ENCODE assay signal across 27 cellular contexts in the genomic region with DNA sequence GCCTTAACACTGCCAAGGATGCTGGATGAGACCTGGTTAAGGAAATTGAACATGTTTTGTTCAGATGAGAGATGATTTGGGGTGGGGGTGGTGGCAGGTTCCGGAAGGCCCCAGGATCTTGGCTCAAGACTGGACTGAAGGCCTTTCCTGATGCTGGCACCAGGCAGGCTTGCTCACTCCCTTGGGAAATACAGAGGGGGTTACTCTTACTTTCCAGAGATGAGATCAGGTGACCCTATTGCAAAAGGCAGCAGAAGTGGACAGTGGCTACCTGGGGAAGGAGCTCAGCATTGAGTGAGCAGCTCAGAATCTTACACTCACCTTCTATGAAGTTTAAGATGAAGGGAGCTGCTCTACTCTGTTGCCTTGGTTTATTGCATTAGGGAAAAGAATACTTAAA. TPM values are rescaled to one million over a fixed set of nuclear protein-coding genes. Genes with fewer than 3 reads are reported as not detected.
DNase-seq lines count a peak whose midpoint lies in the region; ATAC-seq, FAIRE-seq and TF ChIP-seq lines count a peak whose summit lies in the region.
"Had no signal": no experiment of that assay in that cellular context is flagged by ENCODE, and none has a peak within 500 bp of the region (broad histone marks: within the 10 kb centered on the region; RNA-seq: fewer than 3 reads in every experiment).

No MANE protein-coding gene starts in this region.

- H3K27me3 Mint-ChIP-seq in MCF 10A (ENCODE audit: insufficient read depth, unreplicated experiment): no peaks in the 10 kb centered on the region
- no peaks in the 10 kb centered on the region for H3K27me3 Mint-ChIP-seq in activated CD4-positive, alpha-beta T cell treated with anti-CD3 and anti-CD28 coated beads, Interleukin-2, amount 10 ng/mL, durations not matched to agents 24 days and 14 days
- H3K27me3 Mint-ChIP-seq: dendritic cell treated with granulocyte-macrophage colony-stimulating factor and Interleukin-4, amounts not matched to agents 40 ng/mL and 50 ng/mL, for 4 days had no signal

- BruUV-seq in MCF 10A (replicated peaks; lab: Mats Ljungman, UMichigan): no TSS peak
- BruUV-seq in mammary epithelial cell (replicated peaks; lab: Mats Ljungman, UMichigan): no TSS peak

- H3K4me3 ChIP-seq in mammary epithelial cell (replicated peaks in 1 of 3; ENCODE audit: insufficient read depth in 1 of 3, low read depth in 2 of 3, low read length in 3 of 3) (no peak overlapping the region), kidney (ENCODE audit: low read length in 2 of 2) (no peak overlapping the region), upper lobe of right lung (no peak overlapping the region)
- H3K4me3 ChIP-seq: cardiac muscle cell, lung, MG63, uterus had no signal

- in situ Hi-C loops in mammary epithelial cell (cut with MboI; ENCODE audit: low sequenced_read_pairs in 2 of 2): no loop called here

- FAIRE-seq in kidney (lab: Jason Lieb, UNC): no peak
- FAIRE-seq: endometrium, small intestine had no signal

- H3K27me3 ChIP-seq in mammary epithelial cell (ENCODE audit: insufficient read depth, low read length) (no peaks in the 10 kb centered on the region), upper lobe of right lung (no peaks in the 10 kb centered on the region)
- H3K27me3 ChIP-seq: BE2C, cardiac muscle cell, MG63, uterus had no signal

- H3K9ac ChIP-seq in mammary epithelial cell (ENCODE audit: insufficient read depth, low read length) (no peak overlapping the region), kidney (ENCODE audit: low read length in 2 of 2) (no peak overlapping the region)

- DNase-seq in MCF 10A (ENCODE audit: unreplicated experiment): peak; percentile 20
- no peak for DNase-seq in mammary epithelial cell
- peak; percentile 49 for DNase-seq in amniotic epithelial cell (ENCODE audit: low read depth)
- DNase-seq in kidney: peak; percentile 10
- no peak for DNase-seq in upper lobe of right lung
- DNase-seq in NCI-H510A (lab: John Stamatoyannopoulos, UW): no peak
- no peak for DNase-seq in activated CD4-positive, alpha-beta T cell treated with anti-CD3 and anti-CD28 coated beads, Interleukin-2, amount 10 ng/mL, durations not matched to agents 24 days and 14 days
- DNase-seq: activated CD4-positive, alpha-beta T cell treated with anti-CD3 and anti-CD28 coated beads, Interleukin-2, amount 50 U/mL, for 4 hours; activated gamma-delta T cell treated with Interleukin-2 at 50 U/mL for 16 hours; BE2C; HCEC 1CT; MG63; NCI-H1417; NCI-H2107; NCI-H446; occipital lobe; small intestine; stimulated activated CD4-positive, alpha-beta T cell treated with anti-CD3 and anti-CD28 coated beads, Interleukin-1b, Interleukin-23, amount 100 ng/mL, for 48 hours; substantia nigra; T1000; uterus had no signal

- POLR2A ChIA-PET in MCF 10A (lab: Yijun Ruan, JAX): interaction anchor here (0.6 kb wide), 1 partner anchor 43 kb away, joined by 3 read pairs; no protein-coding TSS in a partner anchor

- H3K36me3 ChIP-seq in mammary epithelial cell (ENCODE audit: insufficient read depth, low read length): no peaks in the 10 kb centered on the region
- H3K36me3 ChIP-seq in kidney (ENCODE audit: control insufficient read depth in 1 of 2, insufficient read depth in 2 of 2, low read length in 2 of 2): no peaks in the 10 kb centered on the region
- H3K36me3 ChIP-seq in upper lobe of right lung: no peaks in the 10 kb centered on the region
- H3K36me3 ChIP-seq: cardiac muscle cell, uterus had no signal

- WGBS in mammary epithelial cell (ENCODE audit: low coverage, missing lambda C conversion rate): 33% methylated on average over 1 of the region's 1 CpG

- H3K4me3 Mint-ChIP-seq in MCF 10A (ENCODE audit: unreplicated experiment): no peak overlapping the region
- H3K4me3 Mint-ChIP-seq in activated CD4-positive, alpha-beta T cell treated with anti-CD3 and anti-CD28 coated beads, Interleukin-2, amount 10 ng/mL, durations not matched to agents 24 days and 14 days: no peak overlapping the region
- H3K4me3 Mint-ChIP-seq: dendritic cell treated with granulocyte-macrophage colony-stimulating factor and Interleukin-4, amounts not matched to agents 40 ng/mL and 50 ng/mL, for 4 days had no signal

- peaks cover 13% of the 10 kb centered on the region for H3K4me1 Mint-ChIP-seq in MCF 10A (ENCODE audit: insufficient read depth, unreplicated experiment)
- peaks cover 50% of the 10 kb centered on the region for H3K4me1 Mint-ChIP-seq in activated CD4-positive, alpha-beta T cell treated with anti-CD3 and anti-CD28 coated beads, Interleukin-2, amount 10 ng/mL, durations not matched to agents 24 days and 14 days

- no peaks in the 10 kb centered on the region for H3K9me3 Mint-ChIP-seq in MCF 10A (ENCODE audit: unreplicated experiment)
- H3K9me3 Mint-ChIP-seq in activated CD4-positive, alpha-beta T cell treated with anti-CD3 and anti-CD28 coated beads, Interleukin-2, amount 10 ng/mL, durations not matched to agents 24 days and 14 days: no peaks in the 10 kb centered on the region
- H3K9me3 Mint-ChIP-seq: dendritic cell treated with granulocyte-macrophage colony-stimulating factor and Interleukin-4, amounts not matched to agents 40 ng/mL and 50 ng/mL, for 4 days had no signal

- dilution Hi-C loops in mammary epithelial cell (cut with HindIII; ENCODE audit: low sequenced_read_pairs): no loop called here

- CTCF ChIA-PET in MCF 10A (lab: Yijun Ruan, JAX): interaction anchor here (0.6 to 2.9 kb wide), 4 partner anchors 9 to 71 kb away, joined by 3 to 14 read pairs (median 5); no protein-coding TSS in a partner anchor
- CTCF ChIA-PET in mammary epithelial cell (lab: Charles Lee; ENCODE audit: low non-redundant PET): no interaction called here

- intact Hi-C loops in MCF 10A (cut with micrococcal nuclease): no loop called here
- intact Hi-C loops in mammary epithelial cell (cut with micrococcal nuclease): no loop called here
- intact Hi-C loops in kidney (cut with DNase I): no loop called here
- intact Hi-C loops in upper lobe of right lung (cut with DNase I): no loop called here
- intact Hi-C loops in activated CD4-positive, alpha-beta T cell treated with anti-CD3 and anti-CD28 coated beads, Interleukin-2, amount 10 ng/mL, durations not matched to agents 24 days and 14 days (cut with micrococcal nuclease): no loop called here

- no peak overlapping the region for H2AFZ ChIP-seq in mammary epithelial cell (ENCODE audit: low read depth, low read length)

- H3K27ac ChIP-seq in mammary epithelial cell (ENCODE audit: insufficient read depth, low read depth, low read length) (no peak overlapping the region), kidney (ENCODE audit: low read depth in 2 of 2, low read length in 2 of 2) (no peak overlapping the region), upper lobe of right lung (no peak overlapping the region)
- H3K27ac ChIP-seq: cardiac muscle cell, uterus had no signal

- H3K27ac Mint-ChIP-seq in MCF 10A (ENCODE audit: low read depth, unreplicated experiment): peak overlapping the region; percentile 31
- H3K27ac Mint-ChIP-seq in activated CD4-positive, alpha-beta T cell treated with anti-CD3 and anti-CD28 coated beads, Interleukin-2, amount 10 ng/mL, durations not matched to agents 24 days and 14 days: no peak overlapping the region
- H3K27ac Mint-ChIP-seq: dendritic cell treated with granulocyte-macrophage colony-stimulating factor and Interleukin-4, amounts not matched to agents 40 ng/mL and 50 ng/mL, for 4 days had no signal

- H3K9me3 ChIP-seq in mammary epithelial cell (replicated peaks; ENCODE audit: insufficient read depth, low read length) (no peaks in the 10 kb centered on the region), kidney (ENCODE audit: control insufficient read depth in 1 of 2, low read length in 2 of 2) (no peaks in the 10 kb centered on the region), upper lobe of right lung (no peaks in the 10 kb centered on the region)
- H3K9me3 ChIP-seq: BE2C, MG63, uterus had no signal

- H3K79me2 ChIP-seq in mammary epithelial cell (ENCODE audit: insufficient read depth, low read length): peaks cover 96% of the 10 kb centered on the region

- TF ChIP-seq CTCF in MCF 10A (IDR thresholded peaks at IDR 0.05; ENCODE audit: unreplicated experiment): no peak
- no peak for TF ChIP-seq CTCF in mammary epithelial cell (conservative IDR thresholded peaks at IDR 0.05 in 1 of 2, IDR thresholded peaks at IDR 0.05 in 1 of 2; ENCODE audit: extremely low read depth in 1 of 2, insufficient read depth in 1 of 2, low read depth in 1 of 2, low read length in 2 of 2)
- TF ChIP-seq CTCF in kidney (IDR thresholded peaks at IDR 0.05; ENCODE audit: borderline replicate concordance, extremely low read depth, insufficient read depth): no peak
- TF ChIP-seq CTCF in upper lobe of right lung (IDR thresholded peaks at IDR 0.05): no peak

- peaks cover 10% of the 10 kb centered on the region for H3K36me3 Mint-ChIP-seq in MCF 10A (ENCODE audit: insufficient read depth, unreplicated experiment)
- H3K36me3 Mint-ChIP-seq in activated CD4-positive, alpha-beta T cell treated with anti-CD3 and anti-CD28 coated beads, Interleukin-2, amount 10 ng/mL, durations not matched to agents 24 days and 14 days (ENCODE audit: low read depth): peaks cover 25% of the 10 kb centered on the region

- peaks cover 7% of the 10 kb centered on the region for H4K20me1 ChIP-seq in mammary epithelial cell (ENCODE audit: insufficient read depth, low read length)

- peak; percentile 6 for ATAC-seq in upper lobe of right lung
- ATAC-seq in HG02973 (IDR thresholded peaks at IDR 0.05; ENCODE audit: unreplicated experiment): no peak
- ATAC-seq: SK-N-SH treated with all-trans-retinoic acid at 6 μM for 48 hours had no signal

- H3K4me2 ChIP-seq in mammary epithelial cell (ENCODE audit: insufficient read depth, low read depth, low read length): no peak overlapping the region

- H3K4me1 ChIP-seq in mammary epithelial cell (ENCODE audit: insufficient read depth, low read length) (no peaks in the 10 kb centered on the region), kidney (ENCODE audit: control insufficient read depth in 1 of 2, insufficient read depth in 1 of 2, low read depth in 1 of 2, low read length in 2 of 2) (peaks cover 6 to 25% of the 10 kb centered on the region in 2 donors), upper lobe of right lung (peaks cover 26% of the 10 kb centered on the region)
- H3K4me1 ChIP-seq: BE2C, uterus had no signal

RNA-seq across cellular contexts. Expression of gene GATAD2A, which starts 10.8 kb away (rescaled TPM):
- 77.4 and 91.5 TPM in 2 replicates for total RNA-seq in MCF 10A (2022)
- 100 to 1,000 TPM in 1 of 2 donors, 10 to 100 TPM in 1; 67.5 to 109 TPM for total RNA-seq in mammary epithelial cell
- polyA plus RNA-seq in mammary epithelial cell: 49.6 TPM
- polyA minus RNA-seq in mammary epithelial cell: 14.5 TPM
- 91.0 TPM for total RNA-seq in kidney
- 18.0 TPM for polyA plus RNA-seq in kidney (ENCODE audit: insufficient read depth, low read depth, low replicate concordance)
- 85.8 TPM for total RNA-seq in upper lobe of right lung
- total RNA-seq in activated CD4-positive, alpha-beta T cell treated with anti-CD3 and anti-CD28 coated beads, Interleukin-2, amount 10 ng/mL, durations not matched to agents 24 days and 14 days: 134 and 135 TPM in 2 replicates

Comparison
In these comparisons a context has a peak if more than half of its experiments do, and no peak if none do; other contexts are left out.
1. DNase-seq: peak in MCF 10A (single experiment), amniotic epithelial cell (single experiment) and kidney (single experiment); none in mammary epithelial cell (single experiment), upper lobe of right lung (single experiment), NCI-H510A (single experiment) and activated CD4-positive, alpha-beta T cell treated with anti-CD3 and anti-CD28 coated beads, Interleukin-2, amount 10 ng/mL, durations not matched to agents 24 days and 14 days (single experiment).